ENCODE assay signal across 15 cellular contexts in the genomic region with DNA sequence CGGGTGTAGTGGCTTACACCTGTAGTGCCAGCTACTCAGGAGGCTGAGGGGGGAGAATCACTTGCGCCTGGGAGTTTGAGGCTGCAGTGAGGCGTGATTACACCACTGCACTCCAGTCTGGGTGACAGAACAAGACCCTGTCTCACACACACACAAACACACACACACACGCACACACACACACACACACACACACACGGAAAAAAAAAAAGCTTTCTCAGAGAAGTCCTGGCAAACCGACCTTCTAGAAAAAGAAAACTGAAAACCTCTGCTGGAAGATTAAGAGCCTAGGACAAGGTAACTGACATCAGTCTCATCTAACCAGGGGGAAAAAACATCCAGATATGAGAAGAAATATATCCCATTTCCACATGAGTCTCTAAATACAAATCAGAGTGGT.
DNase-seq lines count a peak whose midpoint lies in the region; FAIRE-seq and TF ChIP-seq lines count a peak whose summit lies in the region.
"Had no signal": no experiment of that assay in that cellular context is flagged by ENCODE, and none has a peak within 500 bp of the region (broad histone marks: within the 10 kb centered on the region; RNA-seq: fewer than 3 reads in every experiment).

No MANE protein-coding gene starts in this region.

- no peaks in the 10 kb centered on the region for H3K9me2 ChIP-seq in hepatocyte (replicated peaks; ENCODE audit: insufficient read depth)

- H3K4me2 ChIP-seq in hepatocyte, result no peak overlapping the region

- H3K4me1 Mint-ChIP-seq in Calu3 (ENCODE audit: low read depth, unreplicated experiment) (no peaks in the 10 kb centered on the region), progenitor cell of endocrine pancreas (ENCODE audit: low read depth) (peaks cover 10% of the 10 kb centered on the region)

- H3K4me3 Mint-ChIP-seq in Calu3 (ENCODE audit: low read depth, unreplicated experiment) (no peak overlapping the region), progenitor cell of endocrine pancreas (ENCODE audit: low read depth) (no peak overlapping the region)
- H3K4me3 Mint-ChIP-seq: B cell; CD4-positive, alpha-beta T cell had no signal

- H3K27me3 Mint-ChIP-seq in Calu3 (ENCODE audit: unreplicated experiment), result no peaks in the 10 kb centered on the region
- no peaks in the 10 kb centered on the region for H3K27me3 Mint-ChIP-seq in progenitor cell of endocrine pancreas
- H3K27me3 Mint-ChIP-seq: B cell; CD4-positive, alpha-beta T cell had no signal

- no peaks in the 10 kb centered on the region for H3K9me3 ChIP-seq in hepatocyte (ENCODE audit: low read depth)

- FAIRE-seq in D721Med (lab: Jason Lieb, UNC), result no peak
- FAIRE-seq: A204.1, GM19239 had no signal

- H3K4me1 ChIP-seq in hepatocyte (ENCODE audit: insufficient read depth), result no peaks in the 10 kb centered on the region

- H3K27ac Mint-ChIP-seq in Calu3 (ENCODE audit: unreplicated experiment) (peak overlapping the region; percentile 45), progenitor cell of endocrine pancreas (peak overlapping the region; percentile 27)
- H3K27ac Mint-ChIP-seq: B cell had no signal

- H3K4me3 ChIP-seq in Jurkat, Clone E6-1 (ENCODE audit: low read length), result no peak overlapping the region
- no peak overlapping the region for H3K4me3 ChIP-seq in hepatocyte

- CTCF ChIA-PET in Calu3 (lab: Charles Lee), result interaction anchor here (0.7 to 1.1 kb wide), 2 partner anchors 19 to 164 kb away, joined by 4 to 10 read pairs; no protein-coding TSS in a partner anchor

- no peaks in the 10 kb centered on the region for H4K20me1 ChIP-seq in hepatocyte (ENCODE audit: insufficient read depth, poor library complexity, severe bottlenecking)

- H3K36me3 ChIP-seq in hepatocyte (replicated peaks; ENCODE audit: insufficient read depth, low read depth), result no peaks in the 10 kb centered on the region

- intact Hi-C loops in Calu3 (cut with micrococcal nuclease; ENCODE audit: unreplicated experiment), result no loop called here

- no peaks in the 10 kb centered on the region for H3K27me3 ChIP-seq in hepatocyte

- peak overlapping the region; percentile 49 for H3K27ac ChIP-seq in hepatocyte

- TF ChIP-seq CTCF in Calu3 (IDR thresholded peaks at IDR 0.05; ENCODE audit: unreplicated experiment), result no peak
- no peak for TF ChIP-seq CTCF in hepatocyte (IDR thresholded peaks at IDR 0.05; ENCODE audit: poor library complexity)
- no peak for TF ChIP-seq CTCF in progenitor cell of endocrine pancreas (IDR thresholded peaks at IDR 0.05; ENCODE audit: unreplicated experiment)
- no peak for TF ChIP-seq CTCF in D721Med (IDR thresholded peaks at IDR 0.05; ENCODE audit: insufficient read depth, missing control alignments)

- no TSS peak for BruUV-seq in Calu3 (replicated peaks; lab: Mats Ljungman, UMichigan)

- 78% methylated on average over 6 of the region's 6 CpGs for WGBS in hepatocyte (ENCODE audit: low lambda C conversion rate, missing lambda C conversion rate)

- H3K79me2 ChIP-seq in hepatocyte, result no peaks in the 10 kb centered on the region

- DNase-seq in Calu3, result no peak
- DNase-seq in Jurkat, Clone E6-1 (ENCODE audit: low read depth, low spot score), result peak; percentile 9
- no peak for DNase-seq in hepatocyte (ENCODE audit: low spot score)
- no peak for DNase-seq in progenitor cell of endocrine pancreas (ENCODE audit: low spot score, unreplicated experiment)
- no peak for DNase-seq in D721Med (ENCODE audit: insufficient read length, low spot score)
- no peak for DNase-seq in UCSD-AML1 (lab: John Stamatoyannopoulos, UW; ENCODE audit: unreplicated experiment)
- DNase-seq in iPS-NIHi7 (ENCODE audit: extremely low spot score), result no peak
- DNase-seq: C1 segment of cervical spinal cord; CD4-positive, alpha-beta T cell; DND-41; GDM1; IMR-90 had no signal

- peaks cover 50% of the 10 kb centered on the region for H3K36me3 Mint-ChIP-seq in Calu3 (ENCODE audit: insufficient read depth, unreplicated experiment)
- peaks cover 29% of the 10 kb centered on the region for H3K36me3 Mint-ChIP-seq in progenitor cell of endocrine pancreas (ENCODE audit: insufficient read depth)

- H3K9me3 Mint-ChIP-seq in Calu3 (ENCODE audit: low read depth, unreplicated experiment), result no peaks in the 10 kb centered on the region
- H3K9me3 Mint-ChIP-seq in progenitor cell of endocrine pancreas (ENCODE audit: low read depth), result no peaks in the 10 kb centered on the region
- H3K9me3 Mint-ChIP-seq: CD4-positive, alpha-beta T cell had no signal

- no peak overlapping the region for H2AFZ ChIP-seq in hepatocyte
